ENCODE assay signal across 8 cellular contexts in the genomic region with DNA sequence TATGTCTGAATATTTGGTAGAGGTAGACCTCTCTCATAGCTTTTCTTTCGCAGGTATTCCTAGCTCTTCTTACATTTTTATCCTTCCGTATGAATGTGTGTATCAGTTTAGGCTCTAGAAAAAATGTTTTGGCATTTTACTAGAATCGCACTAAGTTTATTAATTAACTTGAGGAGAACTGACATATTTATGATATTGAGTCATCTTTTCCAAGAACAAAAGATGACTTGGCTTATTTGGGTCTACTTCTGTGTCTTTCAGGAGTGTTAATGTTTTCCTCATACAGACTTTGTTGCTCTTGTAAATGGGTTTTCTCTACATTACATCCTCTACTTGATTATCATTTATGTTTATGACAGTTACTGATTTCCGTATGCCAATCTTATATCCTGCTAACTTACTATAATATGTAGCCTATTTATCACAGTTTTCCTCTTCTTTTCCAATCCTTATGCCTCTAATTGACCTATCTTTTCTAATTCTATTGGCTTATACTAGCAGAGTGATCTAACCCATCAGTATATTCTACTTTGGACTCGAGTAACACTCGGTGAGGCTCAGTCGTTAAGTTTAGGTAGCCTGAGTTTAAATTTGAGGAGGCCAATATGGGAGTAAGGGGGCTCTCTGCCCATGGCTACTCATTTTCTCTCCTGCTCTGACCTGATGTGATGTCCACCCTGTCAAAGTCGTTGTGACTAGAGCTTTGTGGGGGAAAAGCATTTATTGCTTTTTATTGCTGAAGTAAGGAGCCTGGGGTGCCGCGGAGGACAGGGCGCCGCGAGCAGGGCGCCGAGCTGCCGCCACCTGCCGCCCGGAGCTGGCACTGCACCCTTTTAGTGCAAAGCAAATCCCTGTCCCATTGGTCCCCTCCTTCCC. TPM values are rescaled to one million over a fixed set of nuclear protein-coding genes. Genes with fewer than 3 reads are reported as not detected.
A peak's percentile ranks its signal among the peaks of the same experiment; 100 is the strongest.
DNase-seq lines count a peak whose midpoint lies in the region; ATAC-seq and TF ChIP-seq lines count a peak whose summit lies in the region.

No MANE protein-coding gene starts in this region.

- no peak overlapping the region for H4K91ac ChIP-seq in IMR-90 (ENCODE audit: insufficient read depth, low read depth, low read length)

- H3K9ac ChIP-seq in IMR-90 (ENCODE audit: low read depth, low read length) (no peak overlapping the region), fibroblast of lung (ENCODE audit: insufficient read depth, low read length) (no peak overlapping the region), neural cell (ENCODE audit: low read length) (no peak overlapping the region)

- H3K27me3 ChIP-seq in IMR-90 (ENCODE audit: control insufficient read depth, insufficient read depth, low read length): peaks cover 17% of the 10 kb centered on the region
- peaks cover 7% of the 10 kb centered on the region for H3K27me3 ChIP-seq in fibroblast of lung (ENCODE audit: control insufficient read depth, insufficient read depth, low read length)
- no peaks in the 10 kb centered on the region for H3K27me3 ChIP-seq in neural cell (ENCODE audit: insufficient read depth, low read depth, low read length)

- H3K9me3 Mint-ChIP-seq in activated T-cell treated with anti-CD3 and anti-CD28 coated beads, Interleukin-2, amount 50 U/mL, for 72 hours: no peaks in the 10 kb centered on the region

- peak overlapping the region; percentile 91 for H2AK9ac ChIP-seq in IMR-90 (replicated peaks; ENCODE audit: low read depth, low read length, poor library complexity)

- H3K36me3 ChIP-seq in IMR-90 (ENCODE audit: control insufficient read depth, insufficient read depth, low read length): no peaks in the 10 kb centered on the region
- no peaks in the 10 kb centered on the region for H3K36me3 ChIP-seq in fibroblast of lung (ENCODE audit: control insufficient read depth, insufficient read depth, low read length)
- H3K36me3 ChIP-seq in neural cell (ENCODE audit: insufficient read depth, low read length): no peaks in the 10 kb centered on the region

- POLR2A ChIA-PET in IMR-90 (lab: Charles Lee; ENCODE audit: unreplicated experiment): no interaction called here

- H3K9me3 ChIP-seq in IMR-90 (ENCODE audit: control insufficient read depth, insufficient read depth, low read length) (no peaks in the 10 kb centered on the region), fibroblast of lung (ENCODE audit: control insufficient read depth, insufficient read depth, low read depth, low read length) (no peaks in the 10 kb centered on the region), neural cell (ENCODE audit: low read length) (no peaks in the 10 kb centered on the region)

- H3K23ac ChIP-seq in IMR-90 (ENCODE audit: low read depth, low read length): peak overlapping the region; percentile 89; the same call in 1 of the 2 replicates

- ATAC-seq in IMR-90 (ENCODE audit: low read depth) (peak; percentile 100), GM21576 (IDR thresholded peaks at IDR 0.05; ENCODE audit: unreplicated experiment) (no peak)
- ATAC-seq in activated T-cell treated with anti-CD3 and anti-CD28 coated beads, Interleukin-2, amount 50 U/mL, for 72 hours (replicated peaks in 1 of 2): peak; percentile 82 to 88

- H2BK20ac ChIP-seq in IMR-90 (ENCODE audit: low read depth, low read length): peak overlapping the region; percentile 83; the same call in 1 of the 2 replicates

- BruUV-seq in IMR-90 (replicated peaks; lab: Mats Ljungman, UMichigan): no TSS peak

- peak overlapping the region; percentile 82 for H2BK120ac ChIP-seq in IMR-90 (ENCODE audit: low read depth, low read length)

- H3F3A ChIP-seq in neural cell (ENCODE audit: insufficient read depth, low read length, poor library complexity, severe bottlenecking): no peaks in the 10 kb centered on the region

- H3K4me3 Mint-ChIP-seq in activated T-cell treated with anti-CD3 and anti-CD28 coated beads, Interleukin-2, amount 50 U/mL, for 72 hours: peak overlapping the region in 1 of 2 donors; percentile 39

- TF ChIP-seq POLR2A in IMR-90 (IDR thresholded peaks at IDR 0.05; ENCODE audit: low read depth, low read length): no peak

- CTCF ChIA-PET in IMR-90 (lab: Yijun Ruan, JAX): interaction anchor here (0.6 to 2.4 kb wide), 17 partner anchors 17 to 105 kb away, joined by 3 to 19 read pairs (median 5); partner anchors contain the start of gene ST6GALNAC1

- H3K4me2 ChIP-seq in IMR-90 (ENCODE audit: low read depth, low read length): peak overlapping the region; percentile 89
- peak overlapping the region; percentile 49 for H3K4me2 ChIP-seq in fibroblast of lung (ENCODE audit: extremely low read depth, insufficient read depth, low read length)
- H3K4me2 ChIP-seq in neural cell (ENCODE audit: low read length): no peak overlapping the region

- H3K79me2 ChIP-seq in fibroblast of lung (ENCODE audit: control insufficient read depth, insufficient read depth, low read length) (no peaks in the 10 kb centered on the region), neural cell (replicated peaks; ENCODE audit: insufficient read depth, low read length) (no peaks in the 10 kb centered on the region)

- peak overlapping the region in 1 of 2 experiments; percentile 82; a peak in 2 of 4 replicates for H4K8ac ChIP-seq in IMR-90 (ENCODE audit: low read depth in 2 of 2, low read length in 2 of 2)

- no peak overlapping the region for H3K56ac ChIP-seq in IMR-90 (ENCODE audit: extremely low read depth, insufficient read depth, low read length)

- H3K4me1 Mint-ChIP-seq in activated T-cell treated with anti-CD3 and anti-CD28 coated beads, Interleukin-2, amount 50 U/mL, for 72 hours (ENCODE audit: low read depth): peaks cover 8% of the 10 kb centered on the region

- H4K20me1 ChIP-seq in IMR-90 (ENCODE audit: insufficient read depth, low read length) (no peaks in the 10 kb centered on the region), fibroblast of lung (ENCODE audit: control insufficient read depth, extremely low read depth, insufficient read depth, low read length) (no peaks in the 10 kb centered on the region), neural cell (ENCODE audit: insufficient read depth) (no peaks in the 10 kb centered on the region)

- no peak overlapping the region for H2BK5ac ChIP-seq in IMR-90 (ENCODE audit: low read depth, low read length, poor library complexity, severe bottlenecking)

- in situ Hi-C loops in Caki2 (cut with HindIII; ENCODE audit: low pct_unique_long_range_greater_than_20kb, low sequenced_read_pairs): no loop called here
- in situ Hi-C loops in IMR-90 (cut with MboI; ENCODE audit: low sequenced_read_pairs): loop anchor here (5.0 kb wide), 1 partner anchor 101 kb away; no protein-coding TSS in a partner anchor

- no CpG with 5 or more reads among the region's 18 CpGs for WGBS in IMR-90 (ENCODE audit: extremely low coverage in 2 of 2, insufficient read length in 1 of 2), 2 experiments

- TF ChIP-seq RAD21 in IMR-90 (IDR thresholded peaks at IDR 0.05; ENCODE audit: low read length): peak; percentile 92
- TF ChIP-seq RAD21 in neural cell (conservative IDR thresholded peaks at IDR 0.05): peak; percentile 71

- TF ChIP-seq CTCF in IMR-90 (conservative IDR thresholded peaks at IDR 0.05; ENCODE audit: low read depth, low read length) (peak; percentile 94), fibroblast of lung (conservative IDR thresholded peaks at IDR 0.05 in 1 of 2, IDR thresholded peaks at IDR 0.05 in 1 of 2; ENCODE audit: low read depth in 1 of 2, low read length in 2 of 2) (peak; percentile 92 to 96), neural cell (IDR thresholded peaks at IDR 0.05; ENCODE audit: poor library complexity, severe bottlenecking) (peak; percentile 80)

- H2AFZ ChIP-seq in IMR-90 (replicated peaks; ENCODE audit: low read length, poor library complexity): peak overlapping the region; percentile 85
- no peak overlapping the region for H2AFZ ChIP-seq in fibroblast of lung (ENCODE audit: low read length)
- H2AFZ ChIP-seq in neural cell (ENCODE audit: low read depth, low read length): no peak overlapping the region

- H3K27ac ChIP-seq in IMR-90 (ENCODE audit: insufficient read depth, low read length): no peak overlapping the region
- H3K27ac ChIP-seq in fibroblast of lung (ENCODE audit: insufficient read depth, low read length): no peak overlapping the region
- H3K27ac ChIP-seq in neural cell (ENCODE audit: low read length): no peak overlapping the region

- intact Hi-C loops in IMR-90 (cut with micrococcal nuclease): loop anchor here (1.0 to 5.0 kb wide), 4 partner anchors 61 to 161 kb away; no protein-coding TSS in a partner anchor

- DNase-seq in Caki2 (ENCODE audit: low read depth): peak; percentile 84
- DNase-seq in IMR-90: peak; percentile 60
- DNase-seq in RPMI7951 (ENCODE audit: low read depth): peak; percentile 55
- peak; percentile 77 to 84 for DNase-seq in activated T-cell treated with anti-CD3 and anti-CD28 coated beads, Interleukin-2, amount 50 U/mL, for 72 hours
- DNase-seq in fibroblast of lung (ENCODE audit: low read depth in 2 of 2): peak; percentile 59 to 69
- DNase-seq in stimulated activated naive CD4-positive, alpha-beta T cell (lab: John Stamatoyannopoulos, UW): peak; percentile 37 to 70 (median 59)

- peak overlapping the region; percentile 85; the same call in 1 of the 2 replicates for H3K14ac ChIP-seq in IMR-90 (replicated peaks; ENCODE audit: low read depth, low read length)

- TF ChIP-seq EP300 in neural cell (conservative IDR thresholded peaks at IDR 0.05; ENCODE audit: poor library complexity, severe bottlenecking): no peak

- no peak overlapping the region for H2AK5ac ChIP-seq in IMR-90 (ENCODE audit: low read depth, low read length)

- peaks cover 11% of the 10 kb centered on the region for H3K27me3 Mint-ChIP-seq in activated T-cell treated with anti-CD3 and anti-CD28 coated beads, Interleukin-2, amount 50 U/mL, for 72 hours (ENCODE audit: low read depth)

- no peak overlapping the region for H4K5ac ChIP-seq in IMR-90 (ENCODE audit: low read depth, low read length)

- no peaks in the 10 kb centered on the region for H3K9me1 ChIP-seq in IMR-90 (ENCODE audit: insufficient read depth, low read length)

- peak overlapping the region; percentile 68; the same call in 1 of the 2 replicates for H3K4ac ChIP-seq in IMR-90 (ENCODE audit: low read depth, low read length)

- H2BK15ac ChIP-seq in IMR-90 (ENCODE audit: low read depth, low read length): no peak overlapping the region; the same call in 2 of the 3 replicates

- no peaks in the 10 kb centered on the region for H3K36me3 Mint-ChIP-seq in activated T-cell treated with anti-CD3 and anti-CD28 coated beads, Interleukin-2, amount 50 U/mL, for 72 hours (ENCODE audit: insufficient read depth in 2 of 2)

- peak overlapping the region; percentile 65 for H3K27ac Mint-ChIP-seq in activated T-cell treated with anti-CD3 and anti-CD28 coated beads, Interleukin-2, amount 50 U/mL, for 72 hours

- peak overlapping the region; percentile 63 for H3K18ac ChIP-seq in IMR-90 (ENCODE audit: low read depth, low read length)

- H3K4me1 ChIP-seq in IMR-90 (ENCODE audit: control insufficient read depth, insufficient read depth, low read length): peaks cover 2% of the 10 kb centered on the region; the same call in 1 of the 2 replicates
- peaks cover 7% of the 10 kb centered on the region for H3K4me1 ChIP-seq in fibroblast of lung (ENCODE audit: control insufficient read depth, extremely low read depth, insufficient read depth, low read length)

- no peaks in the 10 kb centered on the region for H3K9me2 ChIP-seq in neural cell (ENCODE audit: insufficient read depth, low read length)

- H3K4me3 ChIP-seq in IMR-90 (ENCODE audit: insufficient read depth, low read depth, low read length) (no peak overlapping the region), fibroblast of lung (replicated peaks in 1 of 4; ENCODE audit: control extremely low read depth in 1 of 4, insufficient read depth in 1 of 4, low read depth in 3 of 4, low read length in 4 of 4) (peak overlapping the region in 1 of 4 experiments; percentile 40), neural cell (ENCODE audit: low read length) (no peak overlapping the region)

- no peaks in the 10 kb centered on the region for H3K79me1 ChIP-seq in IMR-90 (ENCODE audit: low read depth in 1 of 2, low read length in 2 of 2)

- dilution Hi-C loops in IMR-90 (cut with HindIII; ENCODE audit: low sequenced_read_pairs, unreplicated experiment): no loop called here

RNA-seq across cellular contexts. Expression of gene ST6GALNAC1, which starts 20.0 kb away (rescaled TPM):
- total RNA-seq in Caki2 (2014; rRNA removed; shearing (Covaris generic); ENCODE audit: low replicate concordance): not detected in 2 replicates
- total RNA-seq in IMR-90 (2012; rRNA removed) (not detected in 2 replicates), fibroblast of lung (not detected in 2 replicates)
- polyA plus RNA-seq in IMR-90 (2012; rRNA removed) (not detected in 2 replicates), fibroblast of lung (not detected in 2 replicates), neural cell (not detected in 2 replicates)
- not detected in 2 replicates for polyA plus RNA-seq in IMR-90 (2012; cell fraction: cytosol; rRNA removed)
- not detected in 2 replicates for polyA plus RNA-seq in IMR-90 (2012; cell fraction: nucleus; rRNA removed; ENCODE audit: low replicate concordance)
- not detected in 2 replicates for total RNA-seq in RPMI7951 (2014; rRNA removed; shearing (Covaris generic))
- 1 to 10 TPM in 1 of 2 donors, under 1 TPM in 1; 0.44 to 1.8 TPM for total RNA-seq in activated T-cell treated with anti-CD3 and anti-CD28 coated beads, Interleukin-2, amount 50 U/mL, for 72 hours
- not detected in 2 replicates for polyA plus RNA-seq in fibroblast of lung (2012)
- polyA minus RNA-seq in fibroblast of lung (ENCODE audit: low replicate concordance) (not detected in 2 replicates), neural cell (not detected in 2 replicates)

RNA-seq across cellular contexts. Expression of gene ST6GALNAC2, which starts 37.8 kb away (rescaled TPM):
- 2.8 and 5.3 TPM in 2 replicates for total RNA-seq in Caki2 (2014; rRNA removed; shearing (Covaris generic); ENCODE audit: low replicate concordance)
- not detected in 2 replicates for total RNA-seq in IMR-90 (2012; rRNA removed)
- 0.10 TPM in 1 of 2 replicates, not detected in the other for polyA plus RNA-seq in IMR-90 (2012; rRNA removed)
- polyA plus RNA-seq in IMR-90 (2012; cell fraction: cytosol; rRNA removed): 0.06 and 0.18 TPM in 2 replicates
- 0.03 and 0.25 TPM in 2 replicates for polyA plus RNA-seq in IMR-90 (2012; cell fraction: nucleus; rRNA removed; ENCODE audit: low replicate concordance)
- total RNA-seq in RPMI7951 (2014; rRNA removed; shearing (Covaris generic)): 10.7 and 11.4 TPM in 2 replicates
- 1 to 10 TPM; 1.0 to 1.2 TPM for total RNA-seq in activated T-cell treated with anti-CD3 and anti-CD28 coated beads, Interleukin-2, amount 50 U/mL, for 72 hours
- 0.83 and 1.0 TPM in 2 replicates for total RNA-seq in fibroblast of lung
- 0.42 and 1.3 TPM in 2 replicates for polyA plus RNA-seq in fibroblast of lung
- 0.40 and 1.5 TPM in 2 replicates for polyA plus RNA-seq in fibroblast of lung (2012)
- polyA minus RNA-seq in fibroblast of lung (ENCODE audit: low replicate concordance): 3.4 TPM in 1 of 2 replicates, not detected in the other
- polyA plus RNA-seq in neural cell: not detected in 2 replicates
- not detected in 2 replicates for polyA minus RNA-seq in neural cell
